8 cellular contexts compared by ENCODE assay signal in genomic region chr17:75457047-75457654, GRCh38. TPM values are rescaled to one million over a fixed set of nuclear protein-coding genes. Genes with fewer than 3 reads are reported as not detected.
A peak's percentile ranks its signal among the peaks of the same experiment; 100 is the strongest.
DNase-seq lines count a peak whose midpoint lies in the region; ATAC-seq, FAIRE-seq and TF ChIP-seq lines count a peak whose summit lies in the region.

No MANE protein-coding gene starts in this region.

- no peaks in the 10 kb centered on the region for H3K9me3 Mint-ChIP-seq in CD4-positive, alpha-beta memory T cell
- no peaks in the 10 kb centered on the region for H3K9me3 Mint-ChIP-seq in stimulated activated naive B cell treated with anti-CD40 and anti-IgM and Interleukin-4, amounts not matched to agents 10 μg/mL and 1 μg/mL and 100 μg/mL, for 72 hours

- H3K4me1 ChIP-seq in CD4-positive, alpha-beta memory T cell (ENCODE audit: insufficient read depth, low read length), result peaks cover 18% of the 10 kb centered on the region
- peaks cover 2 to 20% (median 17%) of the 10 kb centered on the region in 4 donors for H3K4me1 ChIP-seq in liver (ENCODE audit: control insufficient read depth in 4 of 4, insufficient read depth in 4 of 4, low read length in 3 of 4)

- peak overlapping the region; percentile 34 to 51 for H3K9ac ChIP-seq in liver (ENCODE audit: low read depth in 1 of 2, low read length in 2 of 2)

- peak overlapping the region; percentile 67 for H3K27ac ChIP-seq in CD4-positive, alpha-beta memory T cell (ENCODE audit: low read depth, low read length)
- H3K27ac ChIP-seq in cingulate gyrus (ENCODE audit: low read depth, low read length), result peak overlapping the region; percentile 98
- peak overlapping the region; percentile 52 to 81 for H3K27ac ChIP-seq in liver (ENCODE audit: low read depth in 1 of 2, low read length in 2 of 2)

- no peaks in the 10 kb centered on the region for H3K9me3 ChIP-seq in CD4-positive, alpha-beta memory T cell (ENCODE audit: control insufficient read depth in 1 of 2, low read length in 2 of 2)
- no peaks in the 10 kb centered on the region for H3K9me3 ChIP-seq in liver (ENCODE audit: control insufficient read depth in 4 of 4, low read length in 3 of 4)

- no peak for TF ChIP-seq RAD21 in liver (IDR thresholded peaks at IDR 0.05)

- peak overlapping the region; percentile 94 to 95 for H3K4me3 ChIP-seq in CD4-positive, alpha-beta memory T cell (ENCODE audit: low read length in 2 of 2)
- peak overlapping the region; percentile 73 to 83 (median 77) for H3K4me3 ChIP-seq in liver (ENCODE audit: low read depth in 1 of 3, low read length in 3 of 3)

- H3K27ac Mint-ChIP-seq in CD4-positive, alpha-beta memory T cell, result peak overlapping the region; percentile 90 to 98 (median 96)
- peak overlapping the region; percentile 93 for H3K27ac Mint-ChIP-seq in stimulated activated naive B cell treated with anti-CD40 and anti-IgM and Interleukin-4, amounts not matched to agents 10 μg/mL and 1 μg/mL and 100 μg/mL, for 72 hours

- ATAC-seq in stimulated activated naive B cell treated with anti-CD40 and anti-IgM and Interleukin-4, amounts not matched to agents 10 μg/mL and 1 μg/mL and 100 μg/mL, for 72 hours (replicated peaks), result peak; percentile 28 to 31
- ATAC-seq in HG03045 (IDR thresholded peaks at IDR 0.05; ENCODE audit: unreplicated experiment), result no peak

- no peak for FAIRE-seq in HTR-8/SVneo (lab: Jason Lieb, UNC)

- TF ChIP-seq CTCF in liver (IDR thresholded peaks at IDR 0.05; ENCODE audit: low read depth, low read length, missing input control), result no peak

- H3K4me3 Mint-ChIP-seq in CD4-positive, alpha-beta memory T cell, result peak overlapping the region; percentile 93 to 99 (median 95)
- H3K4me3 Mint-ChIP-seq in stimulated activated naive B cell treated with anti-CD40 and anti-IgM and Interleukin-4, amounts not matched to agents 10 μg/mL and 1 μg/mL and 100 μg/mL, for 72 hours, result peak overlapping the region; percentile 95 to 97

- POLR2A ChIA-PET in CD4-positive, alpha-beta memory T cell (lab: Charles Lee; ENCODE audit: partially characterized antibody), result interaction anchor here (0.9 to 2.7 kb wide), 18 partner anchors 12 to 196 kb away, joined by 3 to 26 read pairs (median 6); partner anchors contain the start of genes GGA3, GRB2, LLGL2 and MIF4GD

- H3K27me3 Mint-ChIP-seq in CD4-positive, alpha-beta memory T cell, result no peaks in the 10 kb centered on the region
- peaks cover 0 to 4% of the 10 kb centered on the region in 2 donors for H3K27me3 Mint-ChIP-seq in stimulated activated naive B cell treated with anti-CD40 and anti-IgM and Interleukin-4, amounts not matched to agents 10 μg/mL and 1 μg/mL and 100 μg/mL, for 72 hours

- CTCF ChIA-PET in CD4-positive, alpha-beta memory T cell (lab: Charles Lee; ENCODE audit: partially characterized antibody), result interaction anchor here (1.0 to 3.6 kb wide), 7 partner anchors 22 to 296 kb away, joined by 3 to 25 read pairs (median 5); partner anchors contain the start of gene TSEN54

- WGBS in liver, result 3% methylated on average over 38 of the region's 38 CpGs

- DNase-seq in CD4-positive, alpha-beta memory T cell, result peak in 3 of 5 donors; percentile 6 to 42 (median 14)
- DNase-seq in HTR-8/SVneo (ENCODE audit: insufficient read length, low spot score) (peak; percentile 49), SK-MEL-5 (ENCODE audit: low read depth, low spot score) (peak; percentile 36), H4 (ENCODE audit: low spot score) (no peak)
- DNase-seq in stimulated activated naive B cell treated with anti-CD40 and anti-IgM and Interleukin-4, amounts not matched to agents 10 μg/mL and 1 μg/mL and 100 μg/mL, for 72 hours, result no peak

- no peaks in the 10 kb centered on the region for H3K36me3 ChIP-seq in CD4-positive, alpha-beta memory T cell (ENCODE audit: insufficient read depth, low read length)
- H3K36me3 ChIP-seq in liver (ENCODE audit: control insufficient read depth in 4 of 4, insufficient read depth in 3 of 4, low read depth in 1 of 4, low read length in 3 of 4), result no peaks in the 10 kb centered on the region

- in situ Hi-C loops in SK-MEL-5 (cut with HindIII; ENCODE audit: low pct_unique_long_range_greater_than_20kb, low sequenced_read_pairs), result no loop called here

- peaks cover 4 to 5% of the 10 kb centered on the region in 2 donors for H3K36me3 Mint-ChIP-seq in CD4-positive, alpha-beta memory T cell
- no peaks in the 10 kb centered on the region for H3K36me3 Mint-ChIP-seq in stimulated activated naive B cell treated with anti-CD40 and anti-IgM and Interleukin-4, amounts not matched to agents 10 μg/mL and 1 μg/mL and 100 μg/mL, for 72 hours

- intact Hi-C loops in CD4-positive, alpha-beta memory T cell (cut with micrococcal nuclease), result no loop called here

- H3K27me3 ChIP-seq in CD4-positive, alpha-beta memory T cell (ENCODE audit: insufficient read depth, low read length), result no peaks in the 10 kb centered on the region
- H3K27me3 ChIP-seq in liver (ENCODE audit: control insufficient read depth in 4 of 4, insufficient read depth in 4 of 4, low read length in 3 of 4), result no peaks in the 10 kb centered on the region

- peaks cover 20 to 35% (median 30%) of the 10 kb centered on the region in 4 donors for H3K4me1 Mint-ChIP-seq in CD4-positive, alpha-beta memory T cell
- H3K4me1 Mint-ChIP-seq in stimulated activated naive B cell treated with anti-CD40 and anti-IgM and Interleukin-4, amounts not matched to agents 10 μg/mL and 1 μg/mL and 100 μg/mL, for 72 hours, result peaks cover 24 to 35% of the 10 kb centered on the region in 2 donors

TF ChIP-seq in liver, 16 proteins besides CTCF, POLR2A, EP300 and RAD21 (continues in another document):
- TF ChIP-seq EGR1 (IDR thresholded peaks at IDR 0.05; ENCODE audit: low read depth in 2 of 2) (no peak), ATF3 (IDR thresholded peaks at IDR 0.05) (no peak), GABPA (IDR thresholded peaks at IDR 0.05 in 1 of 2, conservative IDR thresholded peaks at IDR 0.05 in 1 of 2) (no peak), ZBTB33 (IDR thresholded peaks at IDR 0.05) (no peak), HNF4G (IDR thresholded peaks at IDR 0.05) (no peak), FOXA2 (IDR thresholded peaks at IDR 0.05) (no peak), NR2F2 (IDR thresholded peaks at IDR 0.05) (no peak)

RNA-seq across cellular contexts. Expression of gene TMEM94, which starts 0.7 kb away (rescaled TPM):
- total RNA-seq in CD4-positive, alpha-beta memory T cell, result 100 to 1,000 TPM; 109 TPM
- 10 to 100 TPM in 1 of 2 donors, 1 to 10 TPM in 1; 3.9 to 18.0 TPM for polyA plus RNA-seq in CD4-positive, alpha-beta memory T cell
- 37.3 and 51.7 TPM in 2 replicates for total RNA-seq in SK-MEL-5 (2014; rRNA removed; shearing (Covaris generic))
- 136 and 202 TPM in 2 replicates for polyA plus RNA-seq in SK-MEL-5 (2015; cell fraction: cytosol; rRNA removed)
- 437 and 529 TPM in 2 replicates for polyA plus RNA-seq in SK-MEL-5 (2015; cell fraction: nucleus; rRNA removed)
- total RNA-seq in liver, result 10 to 100 TPM; 19.2 to 31.0 TPM
- 10 to 100 TPM; 15.6 to 20.9 TPM for polyA plus RNA-seq in liver
- 24.3 and 33.6 TPM in 2 replicates for total RNA-seq in H4 (2014; rRNA removed; shearing (Covaris generic))

RNA-seq across cellular contexts. Expression of gene GRB2, which starts 51.7 kb away (rescaled TPM):
- 100 to 1,000 TPM; 131 to 133 TPM for total RNA-seq in CD4-positive, alpha-beta memory T cell
- 100 to 1,000 TPM; 129 to 155 TPM for polyA plus RNA-seq in CD4-positive, alpha-beta memory T cell
- 146 and 154 TPM in 2 replicates for total RNA-seq in SK-MEL-5 (2014; rRNA removed; shearing (Covaris generic))
- polyA plus RNA-seq in SK-MEL-5 (2015; cell fraction: cytosol; rRNA removed), result 161 and 217 TPM in 2 replicates
- polyA plus RNA-seq in SK-MEL-5 (2015; cell fraction: nucleus; rRNA removed), result 29.6 and 36.2 TPM in 2 replicates
- total RNA-seq in liver, result 10 to 100 TPM; 49.3 to 91.8 TPM
- polyA plus RNA-seq in liver, result 10 to 100 TPM; 36.0 to 49.9 TPM
- 83.8 and 107 TPM in 2 replicates for total RNA-seq in H4 (2014; rRNA removed; shearing (Covaris generic))

RNA-seq across cellular contexts. Expression of gene CASKIN2, which starts 58.2 kb away (rescaled TPM):
- total RNA-seq in CD4-positive, alpha-beta memory T cell, result under 1 TPM; 0.32 to 0.53 TPM
- not detected for polyA plus RNA-seq in CD4-positive, alpha-beta memory T cell
- 3.5 and 5.8 TPM in 2 replicates for total RNA-seq in SK-MEL-5 (2014; rRNA removed; shearing (Covaris generic))
- polyA plus RNA-seq in SK-MEL-5 (2015; cell fraction: cytosol; rRNA removed), result 16.0 and 17.5 TPM in 2 replicates
- 12.9 and 23.0 TPM in 2 replicates for polyA plus RNA-seq in SK-MEL-5 (2015; cell fraction: nucleus; rRNA removed)
- 10 to 100 TPM in 1 of 2 donors, 1 to 10 TPM in 1; 5.9 to 11.4 TPM for total RNA-seq in liver
- 10 to 100 TPM in 1 of 2 donors, 1 to 10 TPM in 1; 2.3 to 12.1 TPM for polyA plus RNA-seq in liver
- total RNA-seq in H4 (2014; rRNA removed; shearing (Covaris generic)), result 5.4 and 8.3 TPM in 2 replicates

RNA-seq across cellular contexts. Expression of gene TSEN54, which starts 59.2 kb away (rescaled TPM):
- total RNA-seq in CD4-positive, alpha-beta memory T cell, result 10 to 100 TPM; 45.7 to 49.3 TPM
- 100 to 1,000 TPM in 1 of 2 donors, 10 to 100 TPM in 1; 80.3 to 110 TPM for polyA plus RNA-seq in CD4-positive, alpha-beta memory T cell
- total RNA-seq in SK-MEL-5 (2014; rRNA removed; shearing (Covaris generic)), result 25.8 and 26.2 TPM in 2 replicates
- 26.3 and 38.1 TPM in 2 replicates for polyA plus RNA-seq in SK-MEL-5 (2015; cell fraction: cytosol; rRNA removed)
- polyA plus RNA-seq in SK-MEL-5 (2015; cell fraction: nucleus; rRNA removed), result 72.2 and 78.5 TPM in 2 replicates
- 10 to 100 TPM; 10.8 to 15.1 TPM for total RNA-seq in liver
- polyA plus RNA-seq in liver, result 10 to 100 TPM in 1 of 2 donors, 1 to 10 TPM in 1; 9.1 to 13.9 TPM
- total RNA-seq in H4 (2014; rRNA removed; shearing (Covaris generic)), result 24.1 and 28.6 TPM in 2 replicates

Comparison
In these comparisons a context has a peak if more than half of its experiments do, and no peak if none do; other contexts are left out.
1. DNase-seq: peak in CD4-positive, alpha-beta memory T cell (3 of 5), HTR-8/SVneo (single experiment) and SK-MEL-5 (single experiment); none in stimulated activated naive B cell treated with anti-CD40 and anti-IgM and Interleukin-4, amounts not matched to agents 10 μg/mL and 1 μg/mL and 100 μg/mL, for 72 hours (single experiment) and H4 (single experiment).
2. Peak in every context shown above with its lines, with median percentiles within 50 percentile points of each other: H3K27ac ChIP-seq.